ENCODE assay signal across 9 cellular contexts in genomic region chr4:17347445-17347844, GRCh38.
DNase-seq lines count a peak whose midpoint lies in the region; ATAC-seq and TF ChIP-seq lines count a peak whose summit lies in the region.
"Had no signal": no experiment of that assay in that cellular context is flagged by ENCODE, and none has a peak within 500 bp of the region (broad histone marks: within the 10 kb centered on the region; RNA-seq: fewer than 3 reads in every experiment).

No MANE protein-coding gene starts in this region.

- H3K9me3 ChIP-seq in cardiac muscle cell (ENCODE audit: low read depth): no peaks in the 10 kb centered on the region

- no peaks in the 10 kb centered on the region for H3K4me1 ChIP-seq in cardiac muscle cell (ENCODE audit: low read depth)

- no peak overlapping the region for H3K4me3 ChIP-seq in cardiac muscle cell
- H3K4me3 ChIP-seq: skin epidermis had no signal

- no peak overlapping the region for H3K27ac ChIP-seq in cardiac muscle cell
- H3K27ac ChIP-seq: skin epidermis had no signal

- no peak for ATAC-seq in Right ventricle myocardium superior (ENCODE audit: poor library complexity)

- H3K27me3 ChIP-seq in cardiac muscle cell: no peaks in the 10 kb centered on the region

- peak; percentile 80 for TF ChIP-seq CTCF in cardiac muscle cell (IDR thresholded peaks at IDR 0.05; ENCODE audit: low read depth, low read length)

- intact Hi-C loops in Right ventricle myocardium superior (cut with DNase I): loop anchor here (10.0 kb wide), 1 partner anchor 97 kb away; no protein-coding TSS in a partner anchor

- DNase-seq in cardiac muscle cell (ENCODE audit: low read depth in 1 of 2, low spot score in 1 of 2): peak; percentile 36 to 61
- no peak for DNase-seq in Right ventricle myocardium superior
- peak; percentile 23 for DNase-seq in HT1080 (ENCODE audit: low read depth)
- DNase-seq in activated CD4-positive, alpha-beta T cell treated with anti-CD3 and anti-CD28 coated beads, Interleukin-2, amount 50 U/mL, for 4 hours: peak; percentile 19 to 20
- peak; percentile 7 for DNase-seq in foreskin melanocyte
- peak; percentile 9 for DNase-seq in stimulated activated CD8-positive, alpha-beta memory T cell treated with anti-CD3 and anti-CD28 coated beads, Interleukin-4, amount 100 ng/mL, for 24 hours (ENCODE audit: low read depth)
- DNase-seq in SIG-M5 (lab: John Stamatoyannopoulos, UW): no peak
- DNase-seq in DMS114 treated with DMSO at 0.1 percent for 48 hours (lab: John Stamatoyannopoulos, UW; ENCODE audit: unreplicated experiment): no peak

- no peaks in the 10 kb centered on the region for H3K36me3 ChIP-seq in cardiac muscle cell

Comparison
In these comparisons a context has a peak if more than half of its experiments do, and no peak if none do; other contexts are left out.
1. DNase-seq: peak in cardiac muscle cell (2 of 2), HT1080 (single experiment), activated CD4-positive, alpha-beta T cell treated with anti-CD3 and anti-CD28 coated beads, Interleukin-2, amount 50 U/mL, for 4 hours (2 of 2), foreskin melanocyte (single experiment) and stimulated activated CD8-positive, alpha-beta memory T cell treated with anti-CD3 and anti-CD28 coated beads, Interleukin-4, amount 100 ng/mL, for 24 hours (single experiment); none in Right ventricle myocardium superior (single experiment), SIG-M5 (single experiment) and DMS114 treated with DMSO at 0.1 percent for 48 hours (single experiment).